Comparison of ENCODE assay signal across 1 cellular context in the genomic region with DNA sequence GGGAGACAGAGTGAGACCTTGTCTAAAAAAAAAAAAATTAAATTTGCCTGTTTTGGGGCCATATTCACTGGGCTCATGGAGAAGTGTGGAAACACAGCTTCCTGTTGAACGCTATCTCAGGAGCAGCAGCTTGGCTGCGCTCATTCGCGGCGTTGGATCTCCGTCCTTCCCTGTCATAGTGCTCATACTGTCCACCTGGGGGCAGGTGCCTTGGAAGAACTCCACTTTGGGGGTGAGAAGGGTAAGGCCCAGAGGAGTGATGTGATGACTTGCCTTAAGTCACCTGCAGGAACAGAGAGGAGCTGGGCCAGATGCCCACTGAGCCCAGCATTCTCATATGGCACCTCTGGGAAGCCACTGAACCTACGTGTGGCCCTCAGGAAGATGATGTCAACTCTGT.
TF ChIP-seq lines count a peak whose summit lies in the region.

No MANE protein-coding gene starts in this region.

TF ChIP-seq in GM23338, 12 proteins besides CTCF, POLR2A, EP300 and RAD21 (continued from another document):
- no peak for TF ChIP-seq ETS1 (IDR thresholded peaks at IDR 0.05)
